Comparison of ENCODE assay signal across 1 cellular context in the genomic region with DNA sequence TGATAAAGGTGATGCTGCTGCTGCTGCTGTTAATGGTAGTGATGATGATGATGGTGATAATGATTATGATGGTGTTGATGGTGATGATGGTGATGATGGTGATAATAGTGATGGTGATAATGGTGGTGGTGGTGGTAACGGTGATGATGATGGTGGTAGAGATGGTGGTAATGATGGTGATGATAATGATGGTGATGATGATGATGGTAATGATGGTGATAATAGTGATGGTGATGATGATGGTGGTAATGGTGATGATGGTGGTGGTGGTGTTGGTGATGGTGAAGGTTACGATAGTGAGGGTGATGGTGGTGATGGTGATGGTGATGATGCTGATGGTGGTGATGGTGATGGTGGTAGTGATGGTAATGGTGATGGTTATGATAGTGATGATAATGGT.
TF ChIP-seq lines count a peak whose summit lies in the region.

No MANE protein-coding gene starts in this region.

TF ChIP-seq in GM12878, 131 proteins besides CTCF, POLR2A, EP300 and RAD21 (continued from another document):
- TF ChIP-seq, protein P1, sequence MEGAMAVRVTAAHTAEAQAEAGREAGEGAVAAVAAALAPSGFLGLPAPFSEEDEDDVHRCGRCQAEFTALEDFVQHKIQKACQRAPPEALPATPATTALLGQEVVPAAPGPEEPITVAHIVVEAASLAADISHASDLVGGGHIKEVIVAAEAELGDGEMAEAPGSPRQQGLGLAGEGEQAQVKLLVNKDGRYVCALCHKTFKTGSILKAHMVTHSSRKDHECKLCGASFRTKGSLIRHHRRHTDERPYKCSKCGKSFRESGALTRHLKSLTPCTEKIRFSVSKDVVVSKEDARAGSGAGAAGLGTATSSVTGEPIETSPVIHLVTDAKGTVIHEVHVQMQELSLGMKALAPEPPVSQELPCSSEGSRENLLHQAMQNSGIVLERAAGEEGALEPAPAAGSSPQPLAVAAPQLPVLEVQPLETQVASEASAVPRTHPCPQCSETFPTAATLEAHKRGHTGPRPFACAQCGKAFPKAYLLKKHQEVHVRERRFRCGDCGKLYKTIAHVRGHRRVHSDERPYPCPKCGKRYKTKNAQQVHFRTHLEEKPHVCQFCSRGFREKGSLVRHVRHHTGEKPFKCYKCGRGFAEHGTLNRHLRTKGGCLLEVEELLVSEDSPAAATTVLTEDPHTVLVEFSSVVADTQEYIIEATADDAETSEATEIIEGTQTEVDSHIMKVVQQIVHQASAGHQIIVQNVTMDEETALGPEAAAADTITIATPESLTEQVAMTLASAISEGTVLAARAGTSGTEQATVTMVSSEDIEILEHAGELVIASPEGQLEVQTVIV (IDR thresholded peaks at IDR 0.05; ENCODE audit: borderline replicate concordance, partially characterized antibody) = peak; percentile 22
- TF ChIP-seq FOXK2 (IDR thresholded peaks at IDR 0.05) = peak; percentile 10; the same call in 1 of the 2 replicates
- TF ChIP-seq, protein P2, sequence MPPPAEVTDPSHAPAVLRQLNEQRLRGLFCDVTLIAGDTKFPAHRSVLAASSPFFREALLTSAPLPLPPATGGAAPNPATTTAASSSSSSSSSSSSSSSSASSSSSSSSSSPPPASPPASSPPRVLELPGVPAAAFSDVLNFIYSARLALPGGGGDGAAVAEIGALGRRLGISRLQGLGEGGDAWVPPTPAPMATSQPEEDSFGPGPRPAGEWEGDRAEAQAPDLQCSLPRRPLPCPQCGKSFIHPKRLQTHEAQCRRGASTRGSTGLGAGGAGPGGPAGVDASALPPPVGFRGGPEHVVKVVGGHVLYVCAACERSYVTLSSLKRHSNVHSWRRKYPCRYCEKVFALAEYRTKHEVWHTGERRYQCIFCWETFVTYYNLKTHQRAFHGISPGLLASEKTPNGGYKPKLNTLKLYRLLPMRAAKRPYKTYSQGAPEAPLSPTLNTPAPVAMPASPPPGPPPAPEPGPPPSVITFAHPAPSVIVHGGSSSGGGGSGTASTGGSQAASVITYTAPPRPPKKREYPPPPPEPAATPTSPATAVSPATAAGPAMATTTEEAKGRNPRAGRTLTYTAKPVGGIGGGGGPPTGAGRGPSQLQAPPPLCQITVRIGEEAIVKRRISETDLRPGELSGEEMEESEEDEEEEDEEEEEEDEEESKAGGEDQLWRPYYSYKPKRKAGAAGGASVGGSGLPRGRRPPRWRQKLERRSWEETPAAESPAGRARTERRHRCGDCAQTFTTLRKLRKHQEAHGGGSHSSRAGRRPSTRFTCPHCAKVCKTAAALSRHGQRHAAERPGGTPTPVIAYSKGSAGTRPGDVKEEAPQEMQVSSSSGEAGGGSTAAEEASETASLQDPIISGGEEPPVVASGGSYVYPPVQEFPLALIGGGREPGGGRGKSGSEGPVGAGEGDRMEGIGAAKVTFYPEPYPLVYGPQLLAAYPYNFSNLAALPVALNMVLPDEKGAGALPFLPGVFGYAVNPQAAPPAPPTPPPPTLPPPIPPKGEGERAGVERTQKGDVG (CRISPR knock-in tag; IDR thresholded peaks at IDR 0.05) = no peak
